In genomic region chr2:171009386-171009785, GRCh38 we compare ENCODE assay signal across 19 cellular contexts.
"Had no signal": no experiment of that assay in that cellular context is flagged by ENCODE, and none has a peak within 500 bp of the region (broad histone marks: within the 10 kb centered on the region; RNA-seq: fewer than 3 reads in every experiment).

No MANE protein-coding gene starts in this region.

- H3K9me3 Mint-ChIP-seq: natural killer cell; neural crest cell; stimulated activated naive CD8-positive, alpha-beta T cell treated with anti-CD3 and anti-CD28 coated beads, Interleukin-15, amount 100 ng/mL, for 72 hours had no signal

- DNase-seq: cortex of kidney; dorsolateral prefrontal cortex; effector CD8-positive, alpha-beta T cell; foreskin melanocyte; heart left ventricle; hypothalamus; kidney glomerular epithelial cell; mucosa of descending colon; natural killer cell; nucleus accumbens; ovary; small intestine; stimulated activated CD4-positive, alpha-beta T cell treated with anti-CD3 and anti-CD28 coated beads, Interleukin-12 subunit alpha, Interleukin-12 subunit beta, amount 100 ng/mL, for 4 hours; stimulated activated naive CD8-positive, alpha-beta T cell treated with anti-CD3 and anti-CD28 coated beads, Interleukin-15, amount 100 ng/mL, for 72 hours; transverse colon had no signal

- H3K4me3 Mint-ChIP-seq: natural killer cell; neural crest cell; stimulated activated naive CD8-positive, alpha-beta T cell treated with anti-CD3 and anti-CD28 coated beads, Interleukin-15, amount 100 ng/mL, for 72 hours had no signal

- H3K27me3 Mint-ChIP-seq: progenitor cell of endocrine pancreas; stimulated activated naive CD8-positive, alpha-beta T cell treated with anti-CD3 and anti-CD28 coated beads, Interleukin-15, amount 100 ng/mL, for 72 hours had no signal

- H3K36me3 ChIP-seq: ovary had no signal

- H3K4me1 Mint-ChIP-seq: stimulated activated naive CD8-positive, alpha-beta T cell treated with anti-CD3 and anti-CD28 coated beads, Interleukin-15, amount 100 ng/mL, for 72 hours had no signal

- H3K36me3 Mint-ChIP-seq: natural killer cell had no signal

- H3K4me1 ChIP-seq: heart left ventricle, transverse colon had no signal

- ATAC-seq: heart left ventricle; mucosa of descending colon; natural killer cell; right cardiac atrium; stimulated activated naive CD8-positive, alpha-beta T cell treated with anti-CD3 and anti-CD28 coated beads, Interleukin-15, amount 100 ng/mL, for 72 hours had no signal

- H3K4me3 ChIP-seq: dorsolateral prefrontal cortex, heart left ventricle, mucosa of descending colon, ovary, thoracic aorta, transverse colon had no signal

- H3K27ac Mint-ChIP-seq: natural killer cell; progenitor cell of endocrine pancreas; stimulated activated naive CD8-positive, alpha-beta T cell treated with anti-CD3 and anti-CD28 coated beads, Interleukin-15, amount 100 ng/mL, for 72 hours had no signal

- H3K27me3 ChIP-seq: dorsolateral prefrontal cortex, heart left ventricle, ovary, transverse colon had no signal

- H3K9me3 ChIP-seq: heart left ventricle, mucosa of descending colon, ovary, thoracic aorta, transverse colon had no signal

- H3K27ac ChIP-seq: dorsolateral prefrontal cortex, heart left ventricle, ovary, thoracic aorta, transverse colon had no signal
